In genomic region chr4:5728451-5728850, GRCh38 we compare ENCODE assay signal across 23 cellular contexts. TPM values are rescaled to one million over a fixed set of nuclear protein-coding genes. Genes with fewer than 3 reads are reported as not detected.
DNase-seq lines count a peak whose midpoint lies in the region; ATAC-seq and FAIRE-seq lines count a peak whose summit lies in the region.
"Had no signal": no experiment of that assay in that cellular context is flagged by ENCODE, and none has a peak within 500 bp of the region (broad histone marks: within the 10 kb centered on the region; RNA-seq: fewer than 3 reads in every experiment).

No MANE protein-coding gene starts in this region.

- H3K27me3 ChIP-seq in ACC112 (ENCODE audit: insufficient read depth, low read length): no peaks in the 10 kb centered on the region
- H3K27me3 ChIP-seq: Peyer's patch, SJSA1 had no signal

- ATAC-seq in GM18511 (IDR thresholded peaks at IDR 0.05; ENCODE audit: unreplicated experiment) (no peak), HG03457 (IDR thresholded peaks at IDR 0.05; ENCODE audit: unreplicated experiment) (no peak)
- ATAC-seq: HCT116, Right ventricle myocardium inferior had no signal

- 0 out of 2 replicates have a peak overlapping the region, but pooled peaks have one; percentile 6 for H3K27ac ChIP-seq in ACC112 (ENCODE audit: low read depth, low read length)
- H3K27ac ChIP-seq: Peyer's patch, SJSA1 had no signal

- H2AFZ ChIP-seq in ACC112 (ENCODE audit: low read length, unreplicated experiment): no peak overlapping the region

- peaks cover 38% of the 10 kb centered on the region for H3K79me2 ChIP-seq in ACC112 (ENCODE audit: control insufficient read depth, insufficient read depth, low read length, unreplicated experiment)

- peak; percentile 44 for FAIRE-seq in RCC 7860 (lab: Jason Lieb, UNC)
- FAIRE-seq: GM12891 had no signal

- H3K36me3 ChIP-seq in ACC112 (ENCODE audit: insufficient read depth, low read length): peaks cover 29% of the 10 kb centered on the region
- H3K36me3 ChIP-seq: Peyer's patch had no signal

- peaks cover 10% of the 10 kb centered on the region for H3K4me1 ChIP-seq in ACC112 (ENCODE audit: control insufficient read depth, insufficient read depth, low read length, unreplicated experiment)
- H3K4me1 ChIP-seq: Peyer's patch, SJSA1 had no signal

- DNase-seq in HT1080 (ENCODE audit: low read depth) (peak; percentile 33), RCC 7860 (ENCODE audit: low spot score) (no peak), amniotic epithelial cell (ENCODE audit: low read depth) (peak; percentile 32), activated gamma-delta T cell treated with Interleukin-2 at 50 U/mL for 16 hours (no peak)
- no peak for DNase-seq in stimulated activated CD4-positive, alpha-beta T cell treated with anti-CD3 and anti-CD28 coated beads, Interleukin-4, amount 100 ng/mL, for 1 hour
- DNase-seq: DMS79 treated with DMSO at 0.1 percent for 48 hours, GOT3, MM.1S, NCI-H1105 treated with DMSO at 0.1 percent for 48 hours, NCI-H1694, NCI-H2081 treated with DMSO at 0.1 percent for 48 hours, NCI-H2171 treated with DMSO at 0.1 percent for 48 hours, NCI-H82, Peyer's patch, SW 1271 had no signal

- no peak overlapping the region for H3K4me3 ChIP-seq in ACC112 (ENCODE audit: low read depth, low read length)
- H3K4me3 ChIP-seq: Peyer's patch, SJSA1 had no signal

RNA-seq across cellular contexts. Expression of gene EVC, which starts 17.4 kb away (rescaled TPM):
- total RNA-seq in HT1080 (2014; rRNA removed; shearing (Covaris generic)): 12.0 and 13.0 TPM in 2 replicates
- polyA plus RNA-seq in HT1080 (2015; cell fraction: cytosol; rRNA removed): 8.4 and 8.8 TPM in 2 replicates
- 22.8 and 25.7 TPM in 2 replicates for polyA plus RNA-seq in HT1080 (2015; cell fraction: nucleus; rRNA removed)

RNA-seq across cellular contexts. Expression of gene EVC2, which starts 20.1 kb away (rescaled TPM):
- total RNA-seq in HT1080 (2014; rRNA removed; shearing (Covaris generic)): not detected in 2 replicates
- not detected in 2 replicates for polyA plus RNA-seq in HT1080 (2015; cell fraction: cytosol; rRNA removed)
- polyA plus RNA-seq in HT1080 (2015; cell fraction: nucleus; rRNA removed): not detected in 2 replicates
- total RNA-seq: A172 had no signal

Comparison
In these comparisons a context has a peak if more than half of its experiments do, and no peak if none do; other contexts are left out.
1. DNase-seq: peak in HT1080 (single experiment) and amniotic epithelial cell (single experiment); none in RCC 7860 (single experiment), stimulated activated CD4-positive, alpha-beta T cell treated with anti-CD3 and anti-CD28 coated beads, Interleukin-4, amount 100 ng/mL, for 1 hour (single experiment) and activated gamma-delta T cell treated with Interleukin-2 at 50 U/mL for 16 hours (single experiment).